ENCODE assay signal across 12 cellular contexts in the genomic region with DNA sequence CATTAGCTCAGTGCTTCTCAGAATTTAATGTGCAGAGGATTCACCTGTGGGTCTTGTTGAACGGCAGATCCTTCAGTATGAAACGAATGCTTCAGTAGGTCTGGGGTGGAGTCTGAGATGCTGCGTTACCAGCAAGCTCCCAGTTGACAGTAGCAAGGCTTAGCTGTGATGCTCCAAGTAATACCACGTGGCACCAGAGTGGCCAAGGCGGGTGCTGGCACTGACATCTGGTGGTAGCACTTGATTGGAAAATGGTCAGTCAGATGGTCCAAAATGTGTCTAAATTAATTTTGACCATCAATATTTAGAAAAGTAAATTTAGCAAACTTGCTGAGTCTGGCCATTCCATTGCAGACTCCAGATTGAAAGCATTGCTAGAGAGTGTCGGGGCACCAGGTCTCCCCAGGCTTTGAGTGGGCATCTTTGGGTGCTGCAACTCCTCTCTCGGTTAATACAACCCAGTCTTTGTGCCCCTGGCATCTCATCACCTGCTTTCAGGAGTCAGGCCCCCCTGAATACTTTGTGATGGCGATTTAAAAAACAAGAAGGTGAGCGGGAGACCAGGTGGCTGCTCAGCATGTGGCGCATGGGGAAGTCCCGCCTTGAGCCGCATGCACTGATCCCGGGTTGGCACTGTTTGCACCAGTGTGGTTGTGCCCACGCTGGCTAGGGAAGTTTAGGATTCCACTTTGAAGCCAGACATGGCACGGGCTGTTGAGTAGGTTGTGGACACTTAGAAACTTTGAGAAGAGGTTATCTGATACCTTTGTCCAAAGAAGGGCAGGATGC.
DNase-seq lines count a peak whose midpoint lies in the region; ATAC-seq and TF ChIP-seq lines count a peak whose summit lies in the region.
"Had no signal": no experiment of that assay in that cellular context is flagged by ENCODE, and none has a peak within 500 bp of the region (broad histone marks: within the 10 kb centered on the region; RNA-seq: fewer than 3 reads in every experiment).

No MANE protein-coding gene starts in this region.

- TF ChIP-seq CTCF in 22Rv1 (IDR thresholded peaks at IDR 0.05): peak; percentile 24; the same call in 1 of the 2 replicates

- DNase-seq in GF-D8 (lab: John Stamatoyannopoulos, UW) (peak; percentile 13), RKO (ENCODE audit: low spot score) (peak; percentile 23), hippocampal formation (lab: John Stamatoyannopoulos, UW) (peak; percentile 30 to 50), NCI-H524 treated with DMSO at 0.1 percent for 48 hours (lab: John Stamatoyannopoulos, UW) (no peak), NCI-H82 (lab: John Stamatoyannopoulos, UW) (no peak)
- DNase-seq in central memory CD4-positive, alpha-beta T cell: no peak
- DNase-seq: CD4-positive, alpha-beta memory T cell; Kasumi-1; WERI-Rb-1 had no signal

- ATAC-seq in HG02970 (IDR thresholded peaks at IDR 0.05; ENCODE audit: low FRiP score, unreplicated experiment): no peak
- ATAC-seq: gastroesophageal sphincter had no signal

- H3K27ac ChIP-seq in 22Rv1: no peak overlapping the region
- H3K27ac ChIP-seq: gastroesophageal sphincter, WERI-Rb-1 had no signal

Comparison
In these comparisons a context has a peak if more than half of its experiments do, and no peak if none do; other contexts are left out.
1. DNase-seq: peak in GF-D8 (single experiment), RKO (single experiment) and hippocampal formation (2 of 2); none in NCI-H524 treated with DMSO at 0.1 percent for 48 hours (single experiment), central memory CD4-positive, alpha-beta T cell (single experiment) and NCI-H82 (single experiment).